7 cellular contexts compared by ENCODE assay signal in the genomic region with DNA sequence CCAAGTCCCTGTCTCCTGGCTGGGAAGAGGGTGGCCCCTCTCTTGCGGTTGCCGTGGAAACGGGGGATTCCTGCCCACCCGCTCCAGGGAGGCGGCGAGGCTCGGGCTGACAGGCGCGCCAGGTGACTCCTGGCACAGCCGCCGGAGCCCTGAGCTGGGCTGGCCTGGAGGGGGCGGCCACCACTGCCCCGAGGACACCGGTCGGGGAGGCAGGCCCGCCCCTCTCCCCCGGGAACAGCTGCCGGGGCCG.
A peak's percentile ranks its signal among the peaks of the same experiment; 100 is the strongest.
DNase-seq lines count a peak whose midpoint lies in the region; ATAC-seq, FAIRE-seq and TF ChIP-seq lines count a peak whose summit lies in the region.

No MANE protein-coding gene starts in this region.

- H4K20me1 ChIP-seq in PC-9 (ENCODE audit: insufficient read depth) (peaks cover 5% of the 10 kb centered on the region; the same call in 1 of the 2 replicates), endothelial cell of umbilical vein (replicated peaks; ENCODE audit: control insufficient read depth, extremely low read depth, insufficient read depth, low read length) (no peaks in the 10 kb centered on the region), neural cell (ENCODE audit: insufficient read depth) (no peaks in the 10 kb centered on the region)

- TF ChIP-seq RAD21 in neural cell (conservative IDR thresholded peaks at IDR 0.05), result peak; percentile 48

- BruUV-seq in PC-9 (replicated peaks; lab: Mats Ljungman, UMichigan) (no TSS peak), endothelial cell of umbilical vein (replicated peaks; lab: Mats Ljungman, UMichigan) (no TSS peak)

- peak overlapping the region; percentile 71 for H3K9ac ChIP-seq in endothelial cell of umbilical vein (replicated peaks; ENCODE audit: extremely low read depth, insufficient read depth, low read length)
- peak overlapping the region; percentile 90 for H3K9ac ChIP-seq in neural cell (ENCODE audit: low read length)

- no peaks in the 10 kb centered on the region for H3K27me3 ChIP-seq in PC-9 (ENCODE audit: insufficient read depth, low read depth)
- H3K27me3 ChIP-seq in endothelial cell of umbilical vein (ENCODE audit: control insufficient read depth in 2 of 2, insufficient read depth in 2 of 2, low read length in 2 of 2), result no peaks in the 10 kb centered on the region
- no peaks in the 10 kb centered on the region for H3K27me3 ChIP-seq in neural cell (ENCODE audit: insufficient read depth, low read depth, low read length)

- H3K27ac ChIP-seq in PC-9 (no peak overlapping the region), endothelial cell of umbilical vein (ENCODE audit: insufficient read depth, low read depth, low read length) (peak overlapping the region; percentile 29), neural cell (ENCODE audit: low read length) (peak overlapping the region; percentile 84)

- TF ChIP-seq CTCF in PC-9 (conservative IDR thresholded peaks at IDR 0.05) (no peak), endothelial cell of umbilical vein (IDR thresholded peaks at IDR 0.05; ENCODE audit: extremely low read depth in 1 of 2, insufficient read depth in 1 of 2, low read depth in 1 of 2, low read length in 2 of 2) (no peak), neural cell (IDR thresholded peaks at IDR 0.05; ENCODE audit: poor library complexity, severe bottlenecking) (peak; percentile 39)

- H3K9me3 ChIP-seq in PC-9 (ENCODE audit: insufficient read depth, low read depth) (no peaks in the 10 kb centered on the region), endothelial cell of umbilical vein (replicated peaks; ENCODE audit: control insufficient read depth, insufficient read depth, low read length) (no peaks in the 10 kb centered on the region), neural cell (ENCODE audit: low read length) (no peaks in the 10 kb centered on the region)

- POLR2A ChIA-PET in PC-9 (lab: Charles Lee; ENCODE audit: unreplicated experiment), result no interaction called here
- POLR2A ChIA-PET in endothelial cell of umbilical vein (lab: Charles Lee), result no interaction called here

- H3K4me1 ChIP-seq in PC-9 (replicated peaks; ENCODE audit: insufficient read depth), result peaks cover 46% of the 10 kb centered on the region
- H3K4me1 ChIP-seq in endothelial cell of umbilical vein (ENCODE audit: control insufficient read depth, extremely low read depth, insufficient read depth, low read length), result peaks cover 35% of the 10 kb centered on the region

- intact Hi-C loops in PC-9 (cut with micrococcal nuclease; ENCODE audit: unreplicated experiment) (no loop called here), endothelial cell of umbilical vein (cut with micrococcal nuclease) (no loop called here)

- H3K4me3 ChIP-seq in PC-9, result peak overlapping the region; percentile 89
- peak overlapping the region; percentile 64 to 75 (median 72) for H3K4me3 ChIP-seq in endothelial cell of umbilical vein (replicated peaks in 1 of 3; ENCODE audit: insufficient read depth in 1 of 3, low read depth in 1 of 3, low read length in 3 of 3)
- H3K4me3 ChIP-seq in neural cell (ENCODE audit: low read length), result peak overlapping the region; percentile 79

- no peaks in the 10 kb centered on the region for H3K9me2 ChIP-seq in PC-9 (ENCODE audit: insufficient read depth)
- no peaks in the 10 kb centered on the region for H3K9me2 ChIP-seq in neural cell (ENCODE audit: insufficient read depth, low read length)

- peak; percentile 6 for ATAC-seq in GM21737 (IDR thresholded peaks at IDR 0.05; ENCODE audit: unreplicated experiment)
- no peak for ATAC-seq in HG03095 (IDR thresholded peaks at IDR 0.05; ENCODE audit: unreplicated experiment)

- H2AFZ ChIP-seq in PC-9 (peak overlapping the region; percentile 92; the same call in 1 of the 2 replicates), endothelial cell of umbilical vein (ENCODE audit: low read depth, low read length) (peak overlapping the region; percentile 80), neural cell (ENCODE audit: low read depth, low read length) (no peak overlapping the region)

- TF ChIP-seq EP300 in neural cell (conservative IDR thresholded peaks at IDR 0.05; ENCODE audit: poor library complexity, severe bottlenecking), result peak; percentile 38

- CTCF ChIA-PET in PC-9 (lab: Charles Lee) (interaction anchor here (1.1 to 1.2 kb wide), 2 partner anchors 14 to 50 kb away, joined by 3 read pairs; no protein-coding TSS in a partner anchor), endothelial cell of umbilical vein (lab: Charles Lee) (interaction anchor here (0.7 to 1.9 kb wide), 6 partner anchors 10 to 50 kb away, joined by 3 to 13 read pairs (median 4); no protein-coding TSS in a partner anchor)

- peaks cover 18% of the 10 kb centered on the region for H3K79me2 ChIP-seq in PC-9 (ENCODE audit: low read depth)
- H3K79me2 ChIP-seq in endothelial cell of umbilical vein (ENCODE audit: control insufficient read depth, insufficient read depth, low read length), result peaks cover 14% of the 10 kb centered on the region
- peaks cover 10% of the 10 kb centered on the region for H3K79me2 ChIP-seq in neural cell (replicated peaks; ENCODE audit: insufficient read depth, low read length)

- dilution Hi-C loops in endothelial cell of umbilical vein (cut with MboI; ENCODE audit: extremely low pct_ligation_motif_present, low sequenced_read_pairs), result no loop called here

- peak overlapping the region; percentile 88 for H3K4me2 ChIP-seq in PC-9
- peak overlapping the region; percentile 33 for H3K4me2 ChIP-seq in endothelial cell of umbilical vein (ENCODE audit: insufficient read depth, low read length)
- H3K4me2 ChIP-seq in neural cell (ENCODE audit: low read length), result peak overlapping the region; percentile 54

- H3F3A ChIP-seq in PC-9 (ENCODE audit: insufficient read depth, low read depth), result peaks cover 26% of the 10 kb centered on the region
- H3F3A ChIP-seq in neural cell (ENCODE audit: insufficient read depth, low read length, poor library complexity, severe bottlenecking), result no peaks in the 10 kb centered on the region

- no peaks in the 10 kb centered on the region for H3K9me1 ChIP-seq in endothelial cell of umbilical vein (replicated peaks; ENCODE audit: control insufficient read depth, extremely low read depth, insufficient read depth, low read length)

- DNase-seq in PC-9, result peak in 1 of 2 experiments; percentile 36
- DNase-seq in endothelial cell of umbilical vein (ENCODE audit: low read depth, low spot score), result peak; percentile 10
- no peak for DNase-seq in AG08395 (ENCODE audit: low spot score)
- no peak for DNase-seq in NCI-H226

- no peak for TF ChIP-seq POLR2A in endothelial cell of umbilical vein (IDR thresholded peaks at IDR 0.05; ENCODE audit: low read depth, low read length)

- H3K36me3 ChIP-seq in PC-9 (ENCODE audit: low read depth) (no peaks in the 10 kb centered on the region), endothelial cell of umbilical vein (ENCODE audit: control insufficient read depth in 2 of 2, extremely low read depth in 1 of 2, insufficient read depth in 2 of 2, low read length in 2 of 2) (peaks cover 0 to 2% of the 10 kb centered on the region in 2 experiments), neural cell (ENCODE audit: insufficient read depth, low read length) (no peaks in the 10 kb centered on the region)

- FAIRE-seq in endothelial cell of umbilical vein (lab: Jason Lieb, UNC), result no peak

TF ChIP-seq in endothelial cell of umbilical vein, 7 proteins besides CTCF, POLR2A, EP300 and RAD21:
- TF ChIP-seq POLR2AphosphoS5 (IDR thresholded peaks at IDR 0.05; ENCODE audit: insufficient read depth, low read depth, low read length) (no peak), JUN (IDR thresholded peaks at IDR 0.05; ENCODE audit: borderline replicate concordance, insufficient read depth, insufficient read length, low read depth) (no peak), MYC (IDR thresholded peaks at IDR 0.05; ENCODE audit: low read depth, low read length) (no peak), FOS (IDR thresholded peaks at IDR 0.05; ENCODE audit: borderline replicate concordance, insufficient read depth, low read length) (no peak), GATA2 (IDR thresholded peaks at IDR 0.05; ENCODE audit: insufficient read depth, insufficient read length, low read depth, low read length) (no peak), EZH2 (IDR thresholded peaks at IDR 0.05; ENCODE audit: borderline replicate concordance, low read depth, low read length, severe bottlenecking) (no peak)
- TF ChIP-seq, protein P1, sequence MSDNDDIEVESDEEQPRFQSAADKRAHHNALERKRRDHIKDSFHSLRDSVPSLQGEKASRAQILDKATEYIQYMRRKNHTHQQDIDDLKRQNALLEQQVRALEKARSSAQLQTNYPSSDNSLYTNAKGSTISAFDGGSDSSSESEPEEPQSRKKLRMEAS (IDR thresholded peaks at IDR 0.05; ENCODE audit: insufficient read depth, insufficient read length), result no peak

TF ChIP-seq in neural cell, 6 proteins besides CTCF, POLR2A, EP300 and RAD21:
- no peak for TF ChIP-seq SMC3 (conservative IDR thresholded peaks at IDR 0.05; ENCODE audit: poor library complexity)
- no peak for TF ChIP-seq TAF1 (IDR thresholded peaks at IDR 0.05; ENCODE audit: low read depth)
- TF ChIP-seq POLR2AphosphoS5 (IDR thresholded peaks at IDR 0.05), result peak; percentile 70
- peak; percentile 52 for TF ChIP-seq MXI1 (conservative IDR thresholded peaks at IDR 0.05; ENCODE audit: poor library complexity, severe bottlenecking)
- TF ChIP-seq, protein P2, sequence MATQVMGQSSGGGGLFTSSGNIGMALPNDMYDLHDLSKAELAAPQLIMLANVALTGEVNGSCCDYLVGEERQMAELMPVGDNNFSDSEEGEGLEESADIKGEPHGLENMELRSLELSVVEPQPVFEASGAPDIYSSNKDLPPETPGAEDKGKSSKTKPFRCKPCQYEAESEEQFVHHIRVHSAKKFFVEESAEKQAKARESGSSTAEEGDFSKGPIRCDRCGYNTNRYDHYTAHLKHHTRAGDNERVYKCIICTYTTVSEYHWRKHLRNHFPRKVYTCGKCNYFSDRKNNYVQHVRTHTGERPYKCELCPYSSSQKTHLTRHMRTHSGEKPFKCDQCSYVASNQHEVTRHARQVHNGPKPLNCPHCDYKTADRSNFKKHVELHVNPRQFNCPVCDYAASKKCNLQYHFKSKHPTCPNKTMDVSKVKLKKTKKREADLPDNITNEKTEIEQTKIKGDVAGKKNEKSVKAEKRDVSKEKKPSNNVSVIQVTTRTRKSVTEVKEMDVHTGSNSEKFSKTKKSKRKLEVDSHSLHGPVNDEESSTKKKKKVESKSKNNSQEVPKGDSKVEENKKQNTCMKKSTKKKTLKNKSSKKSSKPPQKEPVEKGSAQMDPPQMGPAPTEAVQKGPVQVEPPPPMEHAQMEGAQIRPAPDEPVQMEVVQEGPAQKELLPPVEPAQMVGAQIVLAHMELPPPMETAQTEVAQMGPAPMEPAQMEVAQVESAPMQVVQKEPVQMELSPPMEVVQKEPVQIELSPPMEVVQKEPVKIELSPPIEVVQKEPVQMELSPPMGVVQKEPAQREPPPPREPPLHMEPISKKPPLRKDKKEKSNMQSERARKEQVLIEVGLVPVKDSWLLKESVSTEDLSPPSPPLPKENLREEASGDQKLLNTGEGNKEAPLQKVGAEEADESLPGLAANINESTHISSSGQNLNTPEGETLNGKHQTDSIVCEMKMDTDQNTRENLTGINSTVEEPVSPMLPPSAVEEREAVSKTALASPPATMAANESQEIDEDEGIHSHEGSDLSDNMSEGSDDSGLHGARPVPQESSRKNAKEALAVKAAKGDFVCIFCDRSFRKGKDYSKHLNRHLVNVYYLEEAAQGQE (IDR thresholded peaks at IDR 0.05; ENCODE audit: borderline replicate concordance), result peak; percentile 61
TF ChIP-seq in neural cell: peak in this region for 3.

Comparison
In these comparisons a context has a peak if more than half of its experiments do, and no peak if none do; other contexts are left out.
1. H3K4me2 ChIP-seq: peak in every context shown above with its lines; median percentile 88 in PC-9; 54 in neural cell; 33 in endothelial cell of umbilical vein.